Comparison of ENCODE assay signal across 1 cellular context in the genomic region with DNA sequence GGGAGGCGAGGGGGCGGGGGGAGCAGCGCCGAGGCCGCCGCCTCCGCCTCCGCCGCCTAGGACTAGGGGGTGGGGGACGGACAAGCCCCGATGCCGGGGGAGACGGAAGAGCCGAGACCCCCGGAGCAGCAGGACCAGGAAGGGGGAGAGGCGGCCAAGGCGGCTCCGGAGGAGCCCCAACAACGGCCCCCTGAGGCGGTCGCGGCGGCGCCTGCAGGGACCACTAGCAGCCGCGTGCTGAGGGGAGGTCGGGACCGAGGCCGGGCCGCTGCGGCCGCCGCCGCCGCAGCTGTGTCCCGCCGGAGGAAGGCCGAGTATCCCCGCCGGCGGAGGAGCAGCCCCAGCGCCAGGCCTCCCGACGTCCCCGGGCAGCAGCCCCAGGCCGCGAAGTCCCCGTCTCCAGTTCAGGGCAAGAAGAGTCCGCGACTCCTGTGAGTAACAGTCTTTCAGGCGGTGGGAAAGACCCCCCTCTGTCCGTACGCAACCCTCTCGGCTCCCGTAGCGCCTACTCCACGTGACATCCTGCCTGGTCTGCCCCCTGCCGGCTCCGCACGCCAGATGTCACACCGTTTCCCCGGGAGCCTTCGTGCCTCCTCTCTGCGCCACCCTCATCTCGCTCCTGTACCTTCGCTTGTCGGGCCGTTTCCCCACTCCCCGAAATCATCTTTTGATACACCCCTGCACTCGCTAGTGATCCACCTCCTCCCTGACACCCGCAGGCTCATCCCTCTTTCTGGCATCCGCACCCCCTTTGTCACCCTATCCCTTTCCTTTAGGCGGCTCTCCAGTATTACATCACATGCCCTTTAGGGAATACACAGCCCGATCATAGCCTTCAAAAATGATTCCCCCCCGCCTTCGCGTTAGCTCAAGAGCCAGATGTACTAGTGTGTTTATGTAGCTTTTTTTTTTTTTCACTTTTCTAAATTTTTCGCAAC.
TF ChIP-seq lines count a peak whose summit lies in the region.

No MANE protein-coding gene starts in this region.

TF ChIP-seq in K562, 482 proteins besides CTCF, POLR2A, EP300 and RAD21 (continued from another document and continues in another):
- TF ChIP-seq, protein P1, sequence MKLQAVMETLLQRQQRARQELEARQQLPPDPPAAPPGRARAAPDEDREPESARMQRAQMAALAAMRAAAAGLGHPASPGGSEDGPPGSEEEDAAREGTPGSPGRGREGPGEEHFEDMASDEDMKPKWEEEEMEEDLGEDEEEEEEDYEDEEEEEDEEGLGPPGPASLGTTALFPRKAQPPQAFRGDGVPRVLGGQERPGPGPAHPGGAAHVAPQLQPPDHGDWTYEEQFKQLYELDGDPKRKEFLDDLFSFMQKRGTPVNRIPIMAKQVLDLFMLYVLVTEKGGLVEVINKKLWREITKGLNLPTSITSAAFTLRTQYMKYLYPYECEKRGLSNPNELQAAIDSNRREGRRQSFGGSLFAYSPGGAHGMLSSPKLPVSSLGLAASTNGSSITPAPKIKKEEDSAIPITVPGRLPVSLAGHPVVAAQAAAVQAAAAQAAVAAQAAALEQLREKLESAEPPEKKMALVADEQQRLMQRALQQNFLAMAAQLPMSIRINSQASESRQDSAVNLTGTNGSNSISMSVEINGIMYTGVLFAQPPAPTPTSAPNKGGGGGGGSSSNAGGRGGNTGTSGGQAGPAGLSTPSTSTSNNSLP (IDR thresholded peaks at IDR 0.05; ENCODE audit: borderline replicate concordance, low read depth, low read length): no peak; the same call in 1 of the 2 replicates
- TF ChIP-seq, protein P2, sequence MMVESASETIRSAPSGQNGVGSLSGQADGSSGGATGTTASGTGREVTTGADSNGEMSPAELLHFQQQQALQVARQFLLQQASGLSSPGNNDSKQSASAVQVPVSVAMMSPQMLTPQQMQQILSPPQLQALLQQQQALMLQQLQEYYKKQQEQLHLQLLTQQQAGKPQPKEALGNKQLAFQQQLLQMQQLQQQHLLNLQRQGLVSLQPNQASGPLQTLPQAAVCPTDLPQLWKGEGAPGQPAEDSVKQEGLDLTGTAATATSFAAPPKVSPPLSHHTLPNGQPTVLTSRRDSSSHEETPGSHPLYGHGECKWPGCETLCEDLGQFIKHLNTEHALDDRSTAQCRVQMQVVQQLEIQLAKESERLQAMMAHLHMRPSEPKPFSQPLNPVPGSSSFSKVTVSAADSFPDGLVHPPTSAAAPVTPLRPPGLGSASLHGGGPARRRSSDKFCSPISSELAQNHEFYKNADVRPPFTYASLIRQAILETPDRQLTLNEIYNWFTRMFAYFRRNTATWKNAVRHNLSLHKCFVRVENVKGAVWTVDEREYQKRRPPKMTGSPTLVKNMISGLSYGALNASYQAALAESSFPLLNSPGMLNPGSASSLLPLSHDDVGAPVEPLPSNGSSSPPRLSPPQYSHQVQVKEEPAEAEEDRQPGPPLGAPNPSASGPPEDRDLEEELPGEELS (CRISPR knock-in tag; IDR thresholded peaks at IDR 0.05; ENCODE audit: borderline replicate concordance): peak; percentile 8; the same call in 1 of the 2 replicates
- TF ChIP-seq MIER1 (IDR thresholded peaks at IDR 0.05; ENCODE audit: low read depth) (0 out of 2 replicates have a peak, but pooled peaks have one; percentile 29), CBX3 (IDR thresholded peaks at IDR 0.05; ENCODE audit: borderline replicate concordance in 1 of 2, low read length in 2 of 2) (peak in 1 of 2 experiments; percentile 81; a peak in 1 of 3 replicates), SIN3B (IDR thresholded peaks at IDR 0.05; ENCODE audit: low read depth) (peak; percentile 86), NBN (IDR thresholded peaks at IDR 0.05; ENCODE audit: low read depth) (peak; percentile 94), ZNF444 (CRISPR knock-in tag; IDR thresholded peaks at IDR 0.05) (no peak), ZKSCAN3 (CRISPR knock-in tag; IDR thresholded peaks at IDR 0.05) (no peak), ZFP36 (IDR thresholded peaks at IDR 0.05; ENCODE audit: low read depth, low read length, partially characterized antibody) (no peak), ELF2 (CRISPR knock-in tag; IDR thresholded peaks at IDR 0.05) (0 out of 2 replicates have a peak, but pooled peaks have one; percentile 60), RBM39 (optimal IDR thresholded peaks at IDR 0.05; ENCODE audit: low read depth, low read length) (no peak), POU5F1 (IDR thresholded peaks at IDR 0.05; ENCODE audit: borderline replicate concordance, low read depth, low read length, partially characterized antibody) (peak; percentile 85), TCFL5 (CRISPR knock-in tag; conservative IDR thresholded peaks at IDR 0.05) (no peak), TOE1 (IDR thresholded peaks at IDR 0.05; ENCODE audit: borderline replicate concordance) (peak; percentile 96), TOE1 (CRISPR knock-in tag; IDR thresholded peaks at IDR 0.05; ENCODE audit: borderline replicate concordance, low read depth) (no peak), RAD51 (IDR thresholded peaks at IDR 0.05; ENCODE audit: borderline replicate concordance, low read depth) (peak; percentile 91), KHSRP (IDR thresholded peaks at IDR 0.05) (peak; percentile 37; the same call in 1 of the 2 replicates), ERF (CRISPR knock-in tag; IDR thresholded peaks at IDR 0.05) (peak; percentile 4), MAFG (tag; conservative IDR thresholded peaks at IDR 0.05) (no peak), MTA2 (IDR thresholded peaks at IDR 0.05; ENCODE audit: low read depth) (0 out of 2 replicates have a peak, but pooled peaks have one; percentile 47), ETV6 (IDR thresholded peaks at IDR 0.05; ENCODE audit: borderline replicate concordance in 1 of 2, low read depth in 2 of 2, low read length in 1 of 2) (peak in 1 of 2 experiments; percentile 52; a peak in 1 of 4 replicates), ETV6 (CRISPR knock-in tag; IDR thresholded peaks at IDR 0.05; ENCODE audit: borderline replicate concordance) (no peak), CXXC5 (CRISPR knock-in tag; IDR thresholded peaks at IDR 0.05) (peak; percentile 95), L3MBTL2 (IDR thresholded peaks at IDR 0.05) (peak; percentile 92), SRF (CRISPR knock-in tag; IDR thresholded peaks at IDR 0.05) (peak in 1 of 2 experiments; percentile 80; a peak in 2 of 4 replicates), DMBX1 (CRISPR knock-in tag; IDR thresholded peaks at IDR 0.05; ENCODE audit: borderline replicate concordance) (0 out of 2 replicates have a peak, but pooled peaks have one; percentile 25), RBM14 (IDR thresholded peaks at IDR 0.05; ENCODE audit: borderline replicate concordance, insufficient read depth, low read depth, low read length) (0 out of 2 replicates have a peak, but pooled peaks have one; percentile 48), KDM1A (IDR thresholded peaks at IDR 0.05) (peak in 1 of 2 experiments; percentile 46; a peak in 2 of 4 replicates), BHLHE40 (IDR thresholded peaks at IDR 0.05; ENCODE audit: low read length) (peak; percentile 94), JUND (IDR thresholded peaks at IDR 0.05; ENCODE audit: borderline replicate concordance, low read depth, low read length) (peak; percentile 64), JUND (tag; IDR thresholded peaks at IDR 0.05; ENCODE audit: borderline replicate concordance, low read depth, low read length) (peak; percentile 66; the same call in 1 of the 3 replicates), PTBP1 (IDR thresholded peaks at IDR 0.05; ENCODE audit: low read depth, low read length) (0 out of 2 replicates have a peak, but pooled peaks have one; percentile 74)
- TF ChIP-seq, protein P3, sequence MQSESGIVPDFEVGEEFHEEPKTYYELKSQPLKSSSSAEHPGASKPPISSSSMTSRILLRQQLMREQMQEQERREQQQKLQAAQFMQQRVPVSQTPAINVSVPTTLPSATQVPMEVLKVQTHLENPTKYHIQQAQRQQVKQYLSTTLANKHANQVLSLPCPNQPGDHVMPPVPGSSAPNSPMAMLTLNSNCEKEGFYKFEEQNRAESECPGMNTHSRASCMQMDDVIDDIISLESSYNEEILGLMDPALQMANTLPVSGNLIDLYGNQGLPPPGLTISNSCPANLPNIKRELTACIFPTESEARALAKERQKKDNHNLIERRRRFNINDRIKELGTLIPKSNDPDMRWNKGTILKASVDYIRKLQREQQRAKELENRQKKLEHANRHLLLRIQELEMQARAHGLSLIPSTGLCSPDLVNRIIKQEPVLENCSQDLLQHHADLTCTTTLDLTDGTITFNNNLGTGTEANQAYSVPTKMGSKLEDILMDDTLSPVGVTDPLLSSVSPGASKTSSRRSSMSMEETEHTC (IDR thresholded peaks at IDR 0.05): peak; percentile 98
- TF ChIP-seq, protein P4, sequence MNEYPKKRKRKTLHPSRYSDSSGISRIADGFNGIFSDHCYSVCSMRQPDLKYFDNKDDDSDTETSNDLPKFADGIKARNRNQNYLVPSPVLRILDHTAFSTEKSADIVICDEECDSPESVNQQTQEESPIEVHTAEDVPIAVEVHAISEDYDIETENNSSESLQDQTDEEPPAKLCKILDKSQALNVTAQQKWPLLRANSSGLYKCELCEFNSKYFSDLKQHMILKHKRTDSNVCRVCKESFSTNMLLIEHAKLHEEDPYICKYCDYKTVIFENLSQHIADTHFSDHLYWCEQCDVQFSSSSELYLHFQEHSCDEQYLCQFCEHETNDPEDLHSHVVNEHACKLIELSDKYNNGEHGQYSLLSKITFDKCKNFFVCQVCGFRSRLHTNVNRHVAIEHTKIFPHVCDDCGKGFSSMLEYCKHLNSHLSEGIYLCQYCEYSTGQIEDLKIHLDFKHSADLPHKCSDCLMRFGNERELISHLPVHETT (CRISPR knock-in tag; conservative IDR thresholded peaks at IDR 0.05 in 1 of 2, IDR thresholded peaks at IDR 0.05 in 1 of 2): peak in 1 of 2 experiments; percentile 89; a peak in 2 of 4 replicates
- TF ChIP-seq, protein P5, sequence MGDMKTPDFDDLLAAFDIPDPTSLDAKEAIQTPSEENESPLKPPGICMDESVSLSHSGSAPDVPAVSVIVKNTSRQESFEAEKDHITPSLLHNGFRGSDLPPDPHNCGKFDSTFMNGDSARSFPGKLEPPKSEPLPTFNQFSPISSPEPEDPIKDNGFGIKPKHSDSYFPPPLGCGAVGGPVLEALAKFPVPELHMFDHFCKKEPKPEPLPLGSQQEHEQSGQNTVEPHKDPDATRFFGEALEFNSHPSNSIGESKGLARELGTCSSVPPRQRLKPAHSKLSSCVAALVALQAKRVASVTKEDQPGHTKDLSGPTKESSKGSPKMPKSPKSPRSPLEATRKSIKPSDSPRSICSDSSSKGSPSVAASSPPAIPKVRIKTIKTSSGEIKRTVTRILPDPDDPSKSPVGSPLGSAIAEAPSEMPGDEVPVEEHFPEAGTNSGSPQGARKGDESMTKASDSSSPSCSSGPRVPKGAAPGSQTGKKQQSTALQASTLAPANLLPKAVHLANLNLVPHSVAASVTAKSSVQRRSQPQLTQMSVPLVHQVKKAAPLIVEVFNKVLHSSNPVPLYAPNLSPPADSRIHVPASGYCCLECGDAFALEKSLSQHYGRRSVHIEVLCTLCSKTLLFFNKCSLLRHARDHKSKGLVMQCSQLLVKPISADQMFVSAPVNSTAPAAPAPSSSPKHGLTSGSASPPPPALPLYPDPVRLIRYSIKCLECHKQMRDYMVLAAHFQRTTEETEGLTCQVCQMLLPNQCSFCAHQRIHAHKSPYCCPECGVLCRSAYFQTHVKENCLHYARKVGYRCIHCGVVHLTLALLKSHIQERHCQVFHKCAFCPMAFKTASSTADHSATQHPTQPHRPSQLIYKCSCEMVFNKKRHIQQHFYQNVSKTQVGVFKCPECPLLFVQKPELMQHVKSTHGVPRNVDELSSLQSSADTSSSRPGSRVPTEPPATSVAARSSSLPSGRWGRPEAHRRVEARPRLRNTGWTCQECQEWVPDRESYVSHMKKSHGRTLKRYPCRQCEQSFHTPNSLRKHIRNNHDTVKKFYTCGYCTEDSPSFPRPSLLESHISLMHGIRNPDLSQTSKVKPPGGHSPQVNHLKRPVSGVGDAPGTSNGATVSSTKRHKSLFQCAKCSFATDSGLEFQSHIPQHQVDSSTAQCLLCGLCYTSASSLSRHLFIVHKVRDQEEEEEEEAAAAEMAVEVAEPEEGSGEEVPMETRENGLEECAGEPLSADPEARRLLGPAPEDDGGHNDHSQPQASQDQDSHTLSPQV (IDR thresholded peaks at IDR 0.05): peak; percentile 71
- TF ChIP-seq, protein P6, sequence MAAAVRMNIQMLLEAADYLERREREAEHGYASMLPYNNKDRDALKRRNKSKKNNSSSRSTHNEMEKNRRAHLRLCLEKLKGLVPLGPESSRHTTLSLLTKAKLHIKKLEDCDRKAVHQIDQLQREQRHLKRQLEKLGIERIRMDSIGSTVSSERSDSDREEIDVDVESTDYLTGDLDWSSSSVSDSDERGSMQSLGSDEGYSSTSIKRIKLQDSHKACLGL (CRISPR knock-in tag; IDR thresholded peaks at IDR 0.05; ENCODE audit: borderline replicate concordance, poor library complexity, severe bottlenecking): peak; percentile 59
- TF ChIP-seq, protein P7, sequence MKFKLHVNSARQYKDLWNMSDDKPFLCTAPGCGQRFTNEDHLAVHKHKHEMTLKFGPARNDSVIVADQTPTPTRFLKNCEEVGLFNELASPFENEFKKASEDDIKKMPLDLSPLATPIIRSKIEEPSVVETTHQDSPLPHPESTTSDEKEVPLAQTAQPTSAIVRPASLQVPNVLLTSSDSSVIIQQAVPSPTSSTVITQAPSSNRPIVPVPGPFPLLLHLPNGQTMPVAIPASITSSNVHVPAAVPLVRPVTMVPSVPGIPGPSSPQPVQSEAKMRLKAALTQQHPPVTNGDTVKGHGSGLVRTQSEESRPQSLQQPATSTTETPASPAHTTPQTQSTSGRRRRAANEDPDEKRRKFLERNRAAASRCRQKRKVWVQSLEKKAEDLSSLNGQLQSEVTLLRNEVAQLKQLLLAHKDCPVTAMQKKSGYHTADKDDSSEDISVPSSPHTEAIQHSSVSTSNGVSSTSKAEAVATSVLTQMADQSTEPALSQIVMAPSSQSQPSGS (CRISPR knock-in tag; IDR thresholded peaks at IDR 0.05): peak; percentile 65
- TF ChIP-seq, protein P8, sequence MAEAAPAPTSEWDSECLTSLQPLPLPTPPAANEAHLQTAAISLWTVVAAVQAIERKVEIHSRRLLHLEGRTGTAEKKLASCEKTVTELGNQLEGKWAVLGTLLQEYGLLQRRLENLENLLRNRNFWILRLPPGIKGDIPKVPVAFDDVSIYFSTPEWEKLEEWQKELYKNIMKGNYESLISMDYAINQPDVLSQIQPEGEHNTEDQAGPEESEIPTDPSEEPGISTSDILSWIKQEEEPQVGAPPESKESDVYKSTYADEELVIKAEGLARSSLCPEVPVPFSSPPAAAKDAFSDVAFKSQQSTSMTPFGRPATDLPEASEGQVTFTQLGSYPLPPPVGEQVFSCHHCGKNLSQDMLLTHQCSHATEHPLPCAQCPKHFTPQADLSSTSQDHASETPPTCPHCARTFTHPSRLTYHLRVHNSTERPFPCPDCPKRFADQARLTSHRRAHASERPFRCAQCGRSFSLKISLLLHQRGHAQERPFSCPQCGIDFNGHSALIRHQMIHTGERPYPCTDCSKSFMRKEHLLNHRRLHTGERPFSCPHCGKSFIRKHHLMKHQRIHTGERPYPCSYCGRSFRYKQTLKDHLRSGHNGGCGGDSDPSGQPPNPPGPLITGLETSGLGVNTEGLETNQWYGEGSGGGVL (CRISPR knock-in tag; IDR thresholded peaks at IDR 0.05): no peak
- TF ChIP-seq, protein P9, sequence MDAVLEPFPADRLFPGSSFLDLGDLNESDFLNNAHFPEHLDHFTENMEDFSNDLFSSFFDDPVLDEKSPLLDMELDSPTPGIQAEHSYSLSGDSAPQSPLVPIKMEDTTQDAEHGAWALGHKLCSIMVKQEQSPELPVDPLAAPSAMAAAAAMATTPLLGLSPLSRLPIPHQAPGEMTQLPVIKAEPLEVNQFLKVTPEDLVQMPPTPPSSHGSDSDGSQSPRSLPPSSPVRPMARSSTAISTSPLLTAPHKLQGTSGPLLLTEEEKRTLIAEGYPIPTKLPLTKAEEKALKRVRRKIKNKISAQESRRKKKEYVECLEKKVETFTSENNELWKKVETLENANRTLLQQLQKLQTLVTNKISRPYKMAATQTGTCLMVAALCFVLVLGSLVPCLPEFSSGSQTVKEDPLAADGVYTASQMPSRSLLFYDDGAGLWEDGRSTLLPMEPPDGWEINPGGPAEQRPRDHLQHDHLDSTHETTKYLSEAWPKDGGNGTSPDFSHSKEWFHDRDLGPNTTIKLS (IDR thresholded peaks at IDR 0.05; ENCODE audit: borderline replicate concordance, low read depth): peak; percentile 83
